Comparison of ENCODE assay signal across 1 cellular context in genomic region chr1:234745844-234746797, GRCh38.
TF ChIP-seq lines count a peak whose summit lies in the region.

No MANE protein-coding gene starts in this region.

TF ChIP-seq in GM23338, 12 proteins besides CTCF, POLR2A, EP300 and RAD21 (continued from another document):
- TF ChIP-seq ZNF462 (CRISPR knock-in tag; IDR thresholded peaks at IDR 0.05) (no peak), REST (IDR thresholded peaks at IDR 0.05; ENCODE audit: unreplicated experiment) (no peak), ZNF114 (CRISPR knock-in tag; IDR thresholded peaks at IDR 0.05) (no peak), ZNF331 (CRISPR knock-in tag; IDR thresholded peaks at IDR 0.05; ENCODE audit: low read depth) (no peak), POLR2AphosphoS5 (IDR thresholded peaks at IDR 0.05; ENCODE audit: low read depth) (no peak), NANOG (IDR thresholded peaks at IDR 0.05; ENCODE audit: borderline replicate concordance) (no peak), EZH2phosphoT487 (IDR thresholded peaks at IDR 0.05; ENCODE audit: unreplicated experiment) (no peak), ETS1 (IDR thresholded peaks at IDR 0.05) (no peak), STAT1 (IDR thresholded peaks at IDR 0.05; ENCODE audit: unreplicated experiment) (no peak), JUNB (IDR thresholded peaks at IDR 0.05; ENCODE audit: unreplicated experiment) (no peak), EZH2 (IDR thresholded peaks at IDR 0.05; ENCODE audit: low read depth, unreplicated experiment) (no peak)
